ENCODE assay signal across 13 cellular contexts in genomic region chr11:86620796-86621575, GRCh38. TPM values are rescaled to one million over a fixed set of nuclear protein-coding genes. Genes with fewer than 3 reads are reported as not detected.
A peak's percentile ranks its signal among the peaks of the same experiment; 100 is the strongest.
DNase-seq lines count a peak whose midpoint lies in the region; ATAC-seq and TF ChIP-seq lines count a peak whose summit lies in the region.
"Had no signal": no experiment of that assay in that cellular context is flagged by ENCODE, and none has a peak within 500 bp of the region (broad histone marks: within the 10 kb centered on the region; RNA-seq: fewer than 3 reads in every experiment).

No MANE protein-coding gene starts in this region.

- H3K9ac ChIP-seq in PC-3 (ENCODE audit: low read length) = no peak overlapping the region
- H3K9ac ChIP-seq in colonic mucosa (ENCODE audit: low read depth in 2 of 2, low read length in 2 of 2) = no peak overlapping the region

- H2AFZ ChIP-seq in PC-3 (ENCODE audit: low read length) = no peak overlapping the region

- no peaks in the 10 kb centered on the region for H3F3A ChIP-seq in PC-3 (ENCODE audit: low read length, unreplicated experiment)

- peak; percentile 77 for DNase-seq in AG09319 (ENCODE audit: extremely low read depth, low read depth)
- DNase-seq in amniotic stem cell (lab: John Stamatoyannopoulos, UW) = peak; percentile 25
- DNase-seq in heart left ventricle = no peak
- peak; percentile 19 for DNase-seq in pulmonary artery endothelial cell (ENCODE audit: low read depth, low spot score)
- no peak for DNase-seq in PC-3
- no peak for DNase-seq in cerebellar nuclear complex (lab: John Stamatoyannopoulos, UW)
- DNase-seq in colonic mucosa = no peak
- no peak for DNase-seq in stimulated activated naive CD4-positive, alpha-beta T cell (lab: John Stamatoyannopoulos, UW)
- DNase-seq: DND-41, H7, NCI-H1694, NCI-H82 had no signal

- H4K20me1 ChIP-seq in PC-3 (ENCODE audit: low read length) = no peaks in the 10 kb centered on the region

- no TSS peak for BruUV-seq in PC-3 (replicated peaks; lab: Mats Ljungman, UMichigan)

- CTCF ChIA-PET in PC-3 (lab: Charles Lee) = no interaction called here

- H3K4me3 ChIP-seq in heart left ventricle (no peak overlapping the region), PC-3 (ENCODE audit: low read length) (no peak overlapping the region), colonic mucosa (no peak overlapping the region)

- no peak for TF ChIP-seq POLR2A in heart left ventricle (IDR thresholded peaks at IDR 0.05)

- H3K36me3 ChIP-seq in heart left ventricle = no peaks in the 10 kb centered on the region
- no peaks in the 10 kb centered on the region for H3K36me3 ChIP-seq in PC-3 (ENCODE audit: low read depth, low read length)
- no peaks in the 10 kb centered on the region for H3K36me3 ChIP-seq in colonic mucosa

- H3K4me1 ChIP-seq in heart left ventricle (peaks cover 2 to 57% (median 27%) of the 10 kb centered on the region in 12 donors), PC-3 (ENCODE audit: insufficient read depth, low read length) (no peaks in the 10 kb centered on the region), colonic mucosa (no peaks in the 10 kb centered on the region)

- peak in 2 of 4 donors; percentile 43 to 66 for ATAC-seq in heart left ventricle
- ATAC-seq in PC-3 = no peak

- 54 to 65% (median 58%) methylated on average over 2 of the region's 2 CpGs for WGBS in heart left ventricle, 4 donors

- no peak overlapping the region for H3K4me2 ChIP-seq in PC-3 (ENCODE audit: low read length)

- H3K9me3 ChIP-seq in heart left ventricle (no peaks in the 10 kb centered on the region), PC-3 (ENCODE audit: low read length) (no peaks in the 10 kb centered on the region), colonic mucosa (no peaks in the 10 kb centered on the region)

- no peaks in the 10 kb centered on the region for H3K9me2 ChIP-seq in PC-3 (replicated peaks; ENCODE audit: low read length)

- peak overlapping the region in 11 of 12 donors; percentile 7 to 74 (median 47) for H3K27ac ChIP-seq in heart left ventricle
- H3K27ac ChIP-seq in PC-3 (ENCODE audit: low read length) = no peak overlapping the region
- H3K27ac ChIP-seq in colonic mucosa = no peak overlapping the region

- intact Hi-C loops in heart left ventricle (cut with DNase I) (loop anchor here in 1 of 10 donors (10.0 kb wide), 1 partner anchor 174 kb away; no protein-coding TSS in a partner anchor), PC-3 (cut with micrococcal nuclease) (no loop called here), colonic mucosa (cut with DNase I) (no loop called here)

- no peak for TF ChIP-seq CTCF in AG09319 (IDR thresholded peaks at IDR 0.05; ENCODE audit: low read depth, low read length)
- TF ChIP-seq CTCF in heart left ventricle (IDR thresholded peaks at IDR 0.05) = no peak
- no peak for TF ChIP-seq CTCF in PC-3 (conservative IDR thresholded peaks at IDR 0.05; ENCODE audit: low read depth, low read length)
- no peak for TF ChIP-seq CTCF in colonic mucosa (IDR thresholded peaks at IDR 0.05)

- H3K79me2 ChIP-seq in PC-3 (ENCODE audit: low read length) = no peaks in the 10 kb centered on the region

- POLR2A ChIA-PET in PC-3 (lab: Charles Lee; ENCODE audit: unreplicated experiment) = no interaction called here

- H3K27me3 ChIP-seq in heart left ventricle (no peaks in the 10 kb centered on the region), PC-3 (ENCODE audit: low read length) (no peaks in the 10 kb centered on the region), colonic mucosa (no peaks in the 10 kb centered on the region)

RNA-seq across cellular contexts. Expression of gene ME3, which starts 51.4 kb away (rescaled TPM):
- total RNA-seq in heart left ventricle = 10 to 100 TPM; 26.6 to 51.5 (median 33.5) TPM
- polyA plus RNA-seq in heart left ventricle = 10 to 100 TPM; 11.3 to 24.1 TPM
- 53.4 and 67.7 TPM in 2 replicates for total RNA-seq in pulmonary artery endothelial cell
- total RNA-seq in PC-3 (2014; rRNA removed) = 80.8 and 83.8 TPM in 2 replicates
- total RNA-seq in colonic mucosa = 10 to 100 TPM; 13.8 to 20.3 TPM
- total RNA-seq: SK-MEL-5 had no signal

Comparison
In these comparisons a context has a peak if more than half of its experiments do, and no peak if none do; other contexts are left out.
1. DNase-seq: peak in AG09319 (single experiment), amniotic stem cell (single experiment) and pulmonary artery endothelial cell (single experiment); none in heart left ventricle (0 of 5), PC-3 (single experiment), cerebellar nuclear complex (0 of 2), colonic mucosa (single experiment) and stimulated activated naive CD4-positive, alpha-beta T cell (0 of 6).
2. H3K27ac ChIP-seq: peak in heart left ventricle (11 of 12); none in PC-3 (single experiment) and colonic mucosa (single experiment).